Comparison of ENCODE assay signal across 20 cellular contexts in the genomic region with DNA sequence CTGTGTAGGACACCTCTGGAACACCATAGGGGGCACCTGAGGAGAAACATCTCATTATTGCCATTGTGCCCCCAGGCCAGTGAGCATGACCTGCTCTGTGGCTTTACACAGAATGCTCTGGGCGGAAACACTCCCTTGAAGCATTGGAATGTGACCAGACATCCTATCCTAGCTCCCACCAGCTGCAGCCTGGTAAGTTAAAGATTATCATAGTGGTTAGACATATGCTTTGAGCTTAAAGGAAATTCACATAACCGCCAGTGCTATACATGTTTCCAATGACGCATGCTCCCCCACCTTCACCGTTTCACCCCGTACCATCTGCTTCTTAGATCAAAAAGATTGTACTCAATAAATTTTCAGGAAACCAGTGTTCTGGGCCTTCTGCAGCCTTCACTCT.
A peak's percentile ranks its signal among the peaks of the same experiment; 100 is the strongest.
DNase-seq lines count a peak whose midpoint lies in the region; ATAC-seq and TF ChIP-seq lines count a peak whose summit lies in the region.
"Had no signal": no experiment of that assay in that cellular context is flagged by ENCODE, and none has a peak within 500 bp of the region (broad histone marks: within the 10 kb centered on the region; RNA-seq: fewer than 3 reads in every experiment).

No MANE protein-coding gene starts in this region.

- intact Hi-C loops in posterior vena cava (cut with DNase I), result no loop called here

- no peaks in the 10 kb centered on the region for H3K27me3 Mint-ChIP-seq in CD8-positive, alpha-beta memory T cell
- H3K27me3 Mint-ChIP-seq: B cell had no signal

- H3K4me1 Mint-ChIP-seq in CD8-positive, alpha-beta memory T cell, result no peaks in the 10 kb centered on the region
- H3K4me1 Mint-ChIP-seq: B cell had no signal

- CTCF ChIA-PET in CD8-positive, alpha-beta memory T cell (lab: Charles Lee), result interaction anchor here (1.9 kb wide), 1 partner anchor 10 kb away, joined by 3 read pairs; no protein-coding TSS in a partner anchor

- H3K27ac Mint-ChIP-seq in CD8-positive, alpha-beta memory T cell, result no peak overlapping the region
- H3K27ac Mint-ChIP-seq: B cell; CD8-positive, alpha-beta T cell had no signal

- H3K36me3 Mint-ChIP-seq in CD8-positive, alpha-beta memory T cell, result no peaks in the 10 kb centered on the region
- H3K36me3 Mint-ChIP-seq: CD8-positive, alpha-beta T cell had no signal

- H3K9me3 ChIP-seq in CD8-positive, alpha-beta memory T cell (ENCODE audit: low read length), result no peaks in the 10 kb centered on the region

- no peaks in the 10 kb centered on the region for H3K4me1 ChIP-seq in foreskin keratinocyte
- H3K4me1 ChIP-seq in CD8-positive, alpha-beta memory T cell (ENCODE audit: insufficient read depth, low read length), result no peaks in the 10 kb centered on the region

- no peaks in the 10 kb centered on the region for H3K27me3 ChIP-seq in foreskin keratinocyte
- no peaks in the 10 kb centered on the region for H3K27me3 ChIP-seq in CD8-positive, alpha-beta memory T cell (ENCODE audit: insufficient read depth, low read length, poor library complexity, severe bottlenecking)

- TF ChIP-seq CTCF in foreskin keratinocyte (conservative IDR thresholded peaks at IDR 0.05), result no peak

- no peak overlapping the region for H3K27ac ChIP-seq in foreskin keratinocyte
- H3K27ac ChIP-seq in CD8-positive, alpha-beta memory T cell (ENCODE audit: low read depth, low read length), result no peak overlapping the region
- H3K27ac ChIP-seq: GM23248, HL-60, RWPE1 had no signal

- H3K4me3 Mint-ChIP-seq in CD8-positive, alpha-beta memory T cell, result no peak overlapping the region
- H3K4me3 Mint-ChIP-seq: B cell; CD8-positive, alpha-beta T cell had no signal

- H3K9me3 Mint-ChIP-seq in CD8-positive, alpha-beta memory T cell, result peaks cover 0 to 10% (median 3%) of the 10 kb centered on the region in 5 donors

- H3K36me3 ChIP-seq in CD8-positive, alpha-beta memory T cell (ENCODE audit: insufficient read depth, low read length), result no peaks in the 10 kb centered on the region

- ATAC-seq in foreskin keratinocyte (peak; percentile 47), GM18909 (IDR thresholded peaks at IDR 0.05; ENCODE audit: poor library complexity, unreplicated experiment) (no peak)
- ATAC-seq: CD8-positive, alpha-beta T cell; HCT116 had no signal

- no peak overlapping the region for H3K4me3 ChIP-seq in CD8-positive, alpha-beta memory T cell (ENCODE audit: low read length)
- H3K4me3 ChIP-seq: GM23248 had no signal

- DNase-seq in EL (peak; percentile 28), NCI-H69 (lab: John Stamatoyannopoulos, UW) (peak; percentile 0), foreskin keratinocyte (peak; percentile 35 to 49), posterior vena cava (ENCODE audit: low spot score) (peak; percentile 38), A172 (ENCODE audit: low spot score) (no peak), DMS79 treated with DMSO at 0.1 percent for 48 hours (lab: John Stamatoyannopoulos, UW) (no peak)
- DNase-seq in CD8-positive, alpha-beta memory T cell, result no peak
- DNase-seq: DMS 273 treated with DMSO at 0.1 percent for 48 hours, GM23248, KBM-7, NCI-H1436 treated with DMSO at 0.1 percent for 48 hours, NCI-H2081 treated with DMSO at 0.1 percent for 48 hours, NCI-H2227 treated with DMSO at 0.1 percent for 48 hours, NCI-H526 had no signal

- POLR2A ChIA-PET in CD8-positive, alpha-beta memory T cell (lab: Charles Lee), result no interaction called here

Comparison
In these comparisons a context has a peak if more than half of its experiments do, and no peak if none do; other contexts are left out.
1. DNase-seq: peak in EL (single experiment), NCI-H69 (single experiment), foreskin keratinocyte (2 of 2) and posterior vena cava (single experiment); none in A172 (single experiment), DMS79 treated with DMSO at 0.1 percent for 48 hours (single experiment) and CD8-positive, alpha-beta memory T cell (0 of 5).